8 cellular contexts compared by ENCODE assay signal in genomic region chr22:20464096-20464614, GRCh38. TPM values are rescaled to one million over a fixed set of nuclear protein-coding genes. Genes with fewer than 3 reads are reported as not detected.
DNase-seq lines count a peak whose midpoint lies in the region; ATAC-seq and TF ChIP-seq lines count a peak whose summit lies in the region.

No MANE protein-coding gene starts in this region.

- H3K27ac ChIP-seq in lower lobe of right lung: peak overlapping the region; percentile 47

- peak overlapping the region; percentile 53 for H3K4me3 Mint-ChIP-seq in stimulated activated effector memory CD8-positive, alpha-beta T cell treated with anti-CD3 and anti-CD28 coated beads, Interleukin-12 subunit alpha, Interleukin-12 subunit beta, amount 100 ng/mL, for 72 hours

- DNase-seq in NCI-H1694 treated with DMSO at 0.1 percent for 48 hours (lab: John Stamatoyannopoulos, UW) (peak; percentile 47), lower lobe of right lung (no peak), NCI-H2081 treated with DMSO at 0.1 percent for 48 hours (lab: John Stamatoyannopoulos, UW) (no peak), AG08396 (ENCODE audit: low spot score) (no peak)
- DNase-seq in activated CD8-positive, alpha-beta memory T cell treated with anti-CD3 and anti-CD28 coated beads, Interleukin-2, amount 50 U/mL, for 48 hours: peak; percentile 70
- DNase-seq in stimulated activated effector memory CD8-positive, alpha-beta T cell treated with anti-CD3 and anti-CD28 coated beads, Interleukin-12 subunit alpha, Interleukin-12 subunit beta, amount 100 ng/mL, for 72 hours (ENCODE audit: low spot score in 2 of 2): peak in 1 of 2 donors; percentile 62

- no peak for TF ChIP-seq POLR2A in GM18505 (IDR thresholded peaks at IDR 0.05; ENCODE audit: borderline replicate concordance, extremely low read depth, insufficient read depth, insufficient read length)

- ATAC-seq in lower lobe of right lung (peak; percentile 10 to 13), GM18505 (IDR thresholded peaks at IDR 0.05; ENCODE audit: unreplicated experiment) (no peak), HG03442 (IDR thresholded peaks at IDR 0.05; ENCODE audit: unreplicated experiment) (no peak)
- peak; percentile 88 for ATAC-seq in stimulated activated effector memory CD8-positive, alpha-beta T cell treated with anti-CD3 and anti-CD28 coated beads, Interleukin-12 subunit alpha, Interleukin-12 subunit beta, amount 100 ng/mL, for 72 hours

- intact Hi-C loops in lower lobe of right lung (cut with DNase I): no loop called here

- H3K9me3 Mint-ChIP-seq in stimulated activated effector memory CD8-positive, alpha-beta T cell treated with anti-CD3 and anti-CD28 coated beads, Interleukin-12 subunit alpha, Interleukin-12 subunit beta, amount 100 ng/mL, for 72 hours: no peaks in the 10 kb centered on the region

- H3K27me3 ChIP-seq in lower lobe of right lung (ENCODE audit: low read depth): no peaks in the 10 kb centered on the region

- H3K4me1 ChIP-seq in lower lobe of right lung: peaks cover 16% of the 10 kb centered on the region

- H3K36me3 Mint-ChIP-seq in stimulated activated effector memory CD8-positive, alpha-beta T cell treated with anti-CD3 and anti-CD28 coated beads, Interleukin-12 subunit alpha, Interleukin-12 subunit beta, amount 100 ng/mL, for 72 hours: peaks cover under 1% of the 10 kb centered on the region

- peaks cover 33% of the 10 kb centered on the region for H3K36me3 ChIP-seq in lower lobe of right lung

- no peak overlapping the region for H3K4me3 ChIP-seq in lower lobe of right lung

- no peaks in the 10 kb centered on the region for H3K9me3 ChIP-seq in lower lobe of right lung

- no peak for TF ChIP-seq CTCF in lower lobe of right lung (IDR thresholded peaks at IDR 0.05)

- peaks cover 44% of the 10 kb centered on the region for H3K4me1 Mint-ChIP-seq in stimulated activated effector memory CD8-positive, alpha-beta T cell treated with anti-CD3 and anti-CD28 coated beads, Interleukin-12 subunit alpha, Interleukin-12 subunit beta, amount 100 ng/mL, for 72 hours

- peak overlapping the region; percentile 92 for H3K27ac Mint-ChIP-seq in stimulated activated effector memory CD8-positive, alpha-beta T cell treated with anti-CD3 and anti-CD28 coated beads, Interleukin-12 subunit alpha, Interleukin-12 subunit beta, amount 100 ng/mL, for 72 hours

RNA-seq across cellular contexts. Expression of gene SCARF2, which starts 26.5 kb away (rescaled TPM):
- 12.6 TPM for total RNA-seq in lower lobe of right lung

RNA-seq across cellular contexts. Expression of gene KLHL22, which starts 31.4 kb away (rescaled TPM):
- total RNA-seq in lower lobe of right lung: 24.0 TPM

RNA-seq across cellular contexts. Expression of gene MED15, which starts 43.3 kb away (rescaled TPM):
- total RNA-seq in lower lobe of right lung: 105 TPM

Comparison
In these comparisons a context has a peak if more than half of its experiments do, and no peak if none do; other contexts are left out.
1. DNase-seq: peak in NCI-H1694 treated with DMSO at 0.1 percent for 48 hours (single experiment) and activated CD8-positive, alpha-beta memory T cell treated with anti-CD3 and anti-CD28 coated beads, Interleukin-2, amount 50 U/mL, for 48 hours (single experiment); none in lower lobe of right lung (single experiment), NCI-H2081 treated with DMSO at 0.1 percent for 48 hours (single experiment) and AG08396 (single experiment).
2. ATAC-seq: peak in lower lobe of right lung (2 of 2) and stimulated activated effector memory CD8-positive, alpha-beta T cell treated with anti-CD3 and anti-CD28 coated beads, Interleukin-12 subunit alpha, Interleukin-12 subunit beta, amount 100 ng/mL, for 72 hours (single experiment); none in GM18505 (single experiment) and HG03442 (single experiment).